In genomic region chr12:52277486-52278245, GRCh38 we compare ENCODE assay signal across 18 cellular contexts. TPM values are rescaled to one million over a fixed set of nuclear protein-coding genes. Genes with fewer than 3 reads are reported as not detected.
DNase-seq lines count a peak whose midpoint lies in the region; ATAC-seq and TF ChIP-seq lines count a peak whose summit lies in the region.
"Had no signal": no experiment of that assay in that cellular context is flagged by ENCODE, and none has a peak within 500 bp of the region (broad histone marks: within the 10 kb centered on the region; RNA-seq: fewer than 3 reads in every experiment).

No MANE protein-coding gene starts in this region.

- no TSS peak for BruUV-seq in IMR-90 (replicated peaks; lab: Mats Ljungman, UMichigan)

- peaks cover 5% of the 10 kb centered on the region; the same call in 1 of the 2 replicates for H4K20me1 ChIP-seq in IMR-90 (ENCODE audit: insufficient read depth, low read length)
- no peaks in the 10 kb centered on the region for H4K20me1 ChIP-seq in neural progenitor cell (ENCODE audit: low read depth)

- H3K79me1 ChIP-seq in IMR-90 (ENCODE audit: low read depth in 1 of 2, low read length in 2 of 2): peaks cover 0 to 8% of the 10 kb centered on the region in 2 experiments; a peak in 1 of 4 replicates

- DNase-seq in DMS153 treated with DMSO at 0.1 percent for 48 hours (lab: John Stamatoyannopoulos, UW; ENCODE audit: unreplicated experiment) (peak; percentile 6), IMR-90 (no peak), neural progenitor cell (ENCODE audit: low spot score) (no peak), NCI-H2081 treated with DMSO at 0.1 percent for 48 hours (lab: John Stamatoyannopoulos, UW) (no peak), NCI-H1092 (lab: John Stamatoyannopoulos, UW) (no peak)
- no peak for DNase-seq in stimulated activated naive CD4-positive, alpha-beta T cell (lab: John Stamatoyannopoulos, UW)
- DNase-seq: activated CD4-positive, alpha-beta T cell treated with anti-CD3 and anti-CD28 coated beads for 1 hour; activated T-cell treated with anti-CD3 and anti-CD28 coated beads, Interleukin-2, amount 50 U/mL, for 1 hour; amniotic stem cell; BE2C; colonic mucosa; DMS79 treated with DMSO at 0.1 percent for 48 hours; erythroblast; NCI-H2171; OCI-M1; SW 1271 had no signal

- H3K9ac ChIP-seq in IMR-90 (ENCODE audit: low read depth, low read length) (no peak overlapping the region), neural progenitor cell (no peak overlapping the region)

- H3K4me1 Mint-ChIP-seq in neural progenitor cell: peaks cover 24% of the 10 kb centered on the region

- H2AK9ac ChIP-seq in IMR-90 (replicated peaks; ENCODE audit: low read depth, low read length, poor library complexity): peak overlapping the region; percentile 52

- dilution Hi-C loops in IMR-90 (cut with HindIII; ENCODE audit: low sequenced_read_pairs, unreplicated experiment): no loop called here

- no peak for TF ChIP-seq CTCF in IMR-90 (conservative IDR thresholded peaks at IDR 0.05; ENCODE audit: low read depth, low read length)
- no peak for TF ChIP-seq CTCF in VCaP (conservative IDR thresholded peaks at IDR 0.05)
- no peak for TF ChIP-seq CTCF in neural progenitor cell (IDR thresholded peaks at IDR 0.05)

- peak overlapping the region; percentile 66 for H2BK20ac ChIP-seq in IMR-90 (ENCODE audit: low read depth, low read length)

- CTCF ChIA-PET in IMR-90 (lab: Yijun Ruan, JAX): interaction anchor here (0.6 to 2.9 kb wide), 2 partner anchors 57 to 252 kb away, joined by 4 to 14 read pairs; no protein-coding TSS in a partner anchor

- POLR2A ChIA-PET in IMR-90 (lab: Charles Lee; ENCODE audit: unreplicated experiment): no interaction called here

- H3F3A ChIP-seq in neural progenitor cell (ENCODE audit: low read depth): no peaks in the 10 kb centered on the region

- 72% methylated on average over 4 of the region's 9 CpGs; no CpG with 5 or more reads in 1 of the 2 experiments for WGBS in IMR-90 (ENCODE audit: extremely low coverage in 2 of 2, insufficient read length in 1 of 2), 2 experiments

- no peak overlapping the region for H3K23ac ChIP-seq in IMR-90 (ENCODE audit: low read depth, low read length)

- H3K27me3 ChIP-seq in IMR-90 (ENCODE audit: control insufficient read depth, insufficient read depth, low read length) (peaks cover 2% of the 10 kb centered on the region; the same call in 1 of the 2 replicates), neural progenitor cell (peaks cover 36% of the 10 kb centered on the region)
- H3K27me3 ChIP-seq: BE2C, colonic mucosa had no signal

- in situ Hi-C loops in IMR-90 (cut with MboI; ENCODE audit: low sequenced_read_pairs): no loop called here

- no peak overlapping the region for H2BK5ac ChIP-seq in IMR-90 (ENCODE audit: low read depth, low read length, poor library complexity, severe bottlenecking)

- peak overlapping the region; percentile 20; the same call in 1 of the 3 replicates for H2BK15ac ChIP-seq in IMR-90 (ENCODE audit: low read depth, low read length)

- intact Hi-C loops in IMR-90 (cut with micrococcal nuclease): loop anchor here (2.0 to 5.0 kb wide), 2 partner anchors 45 to 49 kb away; partner anchors contain the start of gene KRT7

- H3K4me1 ChIP-seq in IMR-90 (ENCODE audit: control insufficient read depth, insufficient read depth, low read length): peaks cover 24% of the 10 kb centered on the region
- H3K4me1 ChIP-seq in neural progenitor cell: peaks cover 8% of the 10 kb centered on the region
- H3K4me1 ChIP-seq: BE2C, colonic mucosa had no signal

- H3K9me3 ChIP-seq in IMR-90 (ENCODE audit: control insufficient read depth, insufficient read depth, low read length): no peaks in the 10 kb centered on the region
- H3K9me3 ChIP-seq in neural progenitor cell (ENCODE audit: low read depth): no peaks in the 10 kb centered on the region
- H3K9me3 ChIP-seq: BE2C, colonic mucosa had no signal

- peak overlapping the region; percentile 51 for H3K4me3 Mint-ChIP-seq in neural progenitor cell

- TF ChIP-seq RAD21 in IMR-90 (IDR thresholded peaks at IDR 0.05; ENCODE audit: low read length): no peak

- H3K9me3 Mint-ChIP-seq in neural progenitor cell: no peaks in the 10 kb centered on the region

- no peak overlapping the region for H3K56ac ChIP-seq in IMR-90 (ENCODE audit: extremely low read depth, insufficient read depth, low read length)

- peaks cover 43% of the 10 kb centered on the region for H3K9me1 ChIP-seq in IMR-90 (ENCODE audit: insufficient read depth, low read length)

- H3K27ac ChIP-seq in IMR-90 (ENCODE audit: insufficient read depth, low read length): no peak overlapping the region
- H3K27ac ChIP-seq in VCaP: peak overlapping the region; percentile 68
- H3K27ac ChIP-seq in neural progenitor cell: no peak overlapping the region
- H3K27ac ChIP-seq: colonic mucosa had no signal

- no peak overlapping the region for H3K18ac ChIP-seq in IMR-90 (ENCODE audit: low read depth, low read length)

- H4K8ac ChIP-seq in IMR-90 (ENCODE audit: low read depth in 2 of 2, low read length in 2 of 2): peak overlapping the region in 1 of 2 experiments; percentile 91; a peak in 1 of 4 replicates

- H3K36me3 ChIP-seq in IMR-90 (ENCODE audit: control insufficient read depth, insufficient read depth, low read length) (no peaks in the 10 kb centered on the region), neural progenitor cell (no peaks in the 10 kb centered on the region)
- H3K36me3 ChIP-seq: BE2C, colonic mucosa had no signal

- H4K5ac ChIP-seq in IMR-90 (ENCODE audit: low read depth, low read length): no peak overlapping the region

- H3K27ac Mint-ChIP-seq in neural progenitor cell: peak overlapping the region; percentile 57

- H3K14ac ChIP-seq in IMR-90 (replicated peaks; ENCODE audit: low read depth, low read length): no peak overlapping the region; the same call in none of the 2 replicates

- H2BK120ac ChIP-seq in IMR-90 (ENCODE audit: low read depth, low read length): peak overlapping the region; percentile 99

- H3K27me3 Mint-ChIP-seq in neural progenitor cell (ENCODE audit: insufficient read depth, low read depth): peaks cover 5% of the 10 kb centered on the region

- ATAC-seq in IMR-90 (ENCODE audit: low read depth): no peak
- ATAC-seq in GM18505 (IDR thresholded peaks at IDR 0.05; ENCODE audit: unreplicated experiment): no peak

- no peaks in the 10 kb centered on the region for H3K36me3 Mint-ChIP-seq in neural progenitor cell

- H3K4ac ChIP-seq in IMR-90 (ENCODE audit: low read depth, low read length): peak overlapping the region; percentile 41

- H3K79me2 ChIP-seq in neural progenitor cell (ENCODE audit: low read depth): no peaks in the 10 kb centered on the region

- peak overlapping the region; percentile 24 for H4K91ac ChIP-seq in IMR-90 (ENCODE audit: insufficient read depth, low read depth, low read length)

- H2AK5ac ChIP-seq in IMR-90 (ENCODE audit: low read depth, low read length): peak overlapping the region; percentile 97

- TF ChIP-seq POLR2A in IMR-90 (IDR thresholded peaks at IDR 0.05; ENCODE audit: low read depth, low read length) (no peak), GM18505 (IDR thresholded peaks at IDR 0.05; ENCODE audit: borderline replicate concordance, extremely low read depth, insufficient read depth, insufficient read length) (no peak)

- no peak overlapping the region for H3K4me2 ChIP-seq in IMR-90 (ENCODE audit: low read depth, low read length)
- H3K4me2 ChIP-seq in neural progenitor cell: no peak overlapping the region

- H2AFZ ChIP-seq in IMR-90 (replicated peaks; ENCODE audit: low read length, poor library complexity) (no peak overlapping the region), neural progenitor cell (replicated peaks) (no peak overlapping the region)

- H3K4me3 ChIP-seq in IMR-90 (ENCODE audit: insufficient read depth, low read depth, low read length) (no peak overlapping the region), neural progenitor cell (no peak overlapping the region)
- H3K4me3 ChIP-seq: colonic mucosa had no signal

TF ChIP-seq in IMR-90, 13 proteins besides CTCF, POLR2A, EP300 and RAD21 (continues in another document):
- no peak for TF ChIP-seq CEBPB (IDR thresholded peaks at IDR 0.05; ENCODE audit: low read depth, low read length)
- no peak for TF ChIP-seq NFE2L2 (IDR thresholded peaks at IDR 0.05; ENCODE audit: low read depth, low read length)
- TF ChIP-seq MAFK (IDR thresholded peaks at IDR 0.05; ENCODE audit: low read depth, low read length): no peak
- TF ChIP-seq CHD1 (IDR thresholded peaks at IDR 0.05; ENCODE audit: low read depth, low read length): no peak
- no peak for TF ChIP-seq RFX5 (IDR thresholded peaks at IDR 0.05; ENCODE audit: low read depth, low read length)
- TF ChIP-seq USF2 (IDR thresholded peaks at IDR 0.05; ENCODE audit: low read depth, low read length): no peak

RNA-seq across cellular contexts. Expression of gene KRT86, which starts 3.2 kb away (rescaled TPM):
- total RNA-seq in IMR-90 (2012; rRNA removed): not detected in 2 replicates
- polyA plus RNA-seq in IMR-90 (2012; rRNA removed): 0.06 TPM in 1 of 2 replicates, not detected in the other
- polyA plus RNA-seq in IMR-90 (2012; cell fraction: cytosol; rRNA removed): 0.01 TPM in 1 of 2 replicates, not detected in the other
- 0.03 TPM in 1 of 2 replicates, not detected in the other for polyA plus RNA-seq in IMR-90 (2012; cell fraction: nucleus; rRNA removed; ENCODE audit: low replicate concordance)
- total RNA-seq in neural progenitor cell (ENCODE audit: low replicate concordance): not detected in 2 replicates

RNA-seq across cellular contexts. Expression of gene KRT81, which starts 13.7 kb away (rescaled TPM):
- total RNA-seq in IMR-90 (2012; rRNA removed): under 0.01 TPM in 2 replicates
- 0.05 and 0.29 TPM in 2 replicates for polyA plus RNA-seq in IMR-90 (2012; rRNA removed)
- polyA plus RNA-seq in IMR-90 (2012; cell fraction: cytosol; rRNA removed): 0.17 and 0.21 TPM in 2 replicates
- polyA plus RNA-seq in IMR-90 (2012; cell fraction: nucleus; rRNA removed; ENCODE audit: low replicate concordance): 0.09 and 0.13 TPM in 2 replicates
- 0.09 TPM in 1 of 2 replicates, not detected in the other for total RNA-seq in neural progenitor cell (ENCODE audit: low replicate concordance)

RNA-seq across cellular contexts. Expression of gene KRT83, which starts 43.5 kb away (rescaled TPM):
- total RNA-seq in IMR-90 (2012; rRNA removed) (not detected in 2 replicates), neural progenitor cell (ENCODE audit: low replicate concordance) (not detected in 2 replicates)
- polyA plus RNA-seq in IMR-90 (2012; rRNA removed): not detected in 2 replicates
- polyA plus RNA-seq in IMR-90 (2012; cell fraction: cytosol; rRNA removed): not detected in 2 replicates
- not detected in 2 replicates for polyA plus RNA-seq in IMR-90 (2012; cell fraction: nucleus; rRNA removed; ENCODE audit: low replicate concordance)
- total RNA-seq: colonic mucosa had no signal

RNA-seq across cellular contexts. Expression of gene KRT7, which starts 44.6 kb away (rescaled TPM):
- total RNA-seq in IMR-90 (2012; rRNA removed): 0.54 and 1.4 TPM in 2 replicates
- 1.4 and 1.7 TPM in 2 replicates for polyA plus RNA-seq in IMR-90 (2012; rRNA removed)
- polyA plus RNA-seq in IMR-90 (2012; cell fraction: cytosol; rRNA removed): 2.5 and 3.4 TPM in 2 replicates
- 0.60 and 1.7 TPM in 2 replicates for polyA plus RNA-seq in IMR-90 (2012; cell fraction: nucleus; rRNA removed; ENCODE audit: low replicate concordance)
- total RNA-seq in neural progenitor cell (ENCODE audit: low replicate concordance): 3.2 TPM in 1 of 2 replicates, not detected in the other
